In the genomic region with DNA sequence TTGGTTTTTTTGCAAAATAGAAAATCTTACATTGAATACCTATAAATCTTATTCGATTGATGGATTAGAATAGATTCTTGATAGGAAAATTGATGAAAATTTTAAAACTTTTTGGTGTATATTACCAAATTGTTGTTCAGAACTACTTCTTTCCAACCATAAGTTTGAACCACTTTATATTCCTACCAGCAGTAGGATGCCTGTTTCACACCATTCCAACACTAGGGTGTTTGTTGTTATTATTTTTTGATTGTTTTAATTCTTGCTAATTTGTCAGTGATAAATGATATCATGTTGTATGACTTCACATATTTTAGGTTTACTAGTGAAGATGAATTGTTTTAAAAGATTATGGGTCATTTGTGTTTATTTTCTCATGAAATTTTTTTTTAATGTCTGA, we compare ENCODE assay signal across 8 cellular contexts.
"Had no signal": no experiment of that assay in that cellular context is flagged by ENCODE, and none has a peak within 500 bp of the region (broad histone marks: within the 10 kb centered on the region; RNA-seq: fewer than 3 reads in every experiment).

No MANE protein-coding gene starts in this region.

- H3K9me3 ChIP-seq: Peyer's patch, SJCRH30 had no signal

- ATAC-seq: Right ventricle myocardium inferior had no signal

- H3K27ac ChIP-seq: PC-9, Peyer's patch, SJCRH30 had no signal

- H2AFZ ChIP-seq: PC-9 had no signal

- H3K27me3 ChIP-seq: Peyer's patch, SJCRH30 had no signal

- H3K4me3 ChIP-seq: PC-9, Peyer's patch, SJCRH30 had no signal

- DNase-seq: KG1; NCI-H187 treated with DMSO at 0.1 percent for 48 hours; NCI-H2029 treated with DMSO at 0.1 percent for 48 hours; NK-92 treated with Interleukin-12 subunit alpha and Interleukin-12 subunit beta, amount 100 ng/mL, for 24 hours had no signal

- H3K4me2 ChIP-seq: PC-9 had no signal

- H3K4me1 ChIP-seq: Peyer's patch, SJCRH30 had no signal
